Comparison of ENCODE assay signal across 1 cellular context in the genomic region with DNA sequence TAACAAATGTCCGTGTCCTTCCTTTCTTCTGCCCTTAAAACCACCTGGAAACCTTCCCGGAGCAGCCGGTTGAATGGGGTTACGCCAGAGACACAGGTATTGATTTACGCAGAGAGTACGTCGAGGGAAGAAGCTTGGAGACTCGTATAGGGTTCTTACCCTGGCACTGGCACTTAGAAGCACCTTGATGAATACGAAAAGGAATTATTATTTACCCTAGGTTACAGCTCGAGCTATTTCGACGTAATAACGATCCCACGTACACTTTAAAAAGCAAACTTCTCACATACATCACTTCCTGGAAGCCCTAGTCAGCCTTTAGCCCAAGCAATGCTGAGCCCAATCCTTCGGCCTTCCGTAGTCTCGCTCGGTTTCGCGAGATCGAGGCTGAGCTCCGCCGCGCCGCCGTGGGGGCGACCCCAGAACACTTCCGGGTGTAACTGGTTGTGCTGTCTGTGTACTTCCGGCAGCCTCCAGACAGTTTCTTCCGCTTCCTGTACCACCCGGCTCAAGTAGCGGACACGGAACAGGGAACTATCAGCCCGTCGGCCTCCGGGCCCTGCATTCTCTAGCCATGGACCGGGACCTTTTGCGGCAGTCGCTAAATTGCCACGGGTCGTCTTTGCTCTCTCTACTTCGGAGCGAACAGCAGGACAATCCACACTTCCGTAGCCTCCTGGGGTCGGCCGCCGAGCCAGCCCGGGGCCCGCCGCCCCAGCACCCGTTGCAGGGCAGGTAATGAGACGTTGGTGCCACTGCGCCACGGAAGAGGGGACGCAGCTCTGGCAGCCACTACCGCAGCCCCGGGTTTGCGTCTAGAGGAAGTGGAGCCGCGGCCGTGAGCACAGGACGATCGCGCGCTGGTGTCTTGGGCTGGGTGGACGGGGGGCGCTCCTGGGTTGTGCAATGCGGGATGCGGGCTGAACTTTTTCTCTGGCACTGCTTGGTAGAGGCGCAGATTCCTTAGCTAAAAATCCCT.
TF ChIP-seq lines count a peak whose summit lies in the region.

A gene with protein sequence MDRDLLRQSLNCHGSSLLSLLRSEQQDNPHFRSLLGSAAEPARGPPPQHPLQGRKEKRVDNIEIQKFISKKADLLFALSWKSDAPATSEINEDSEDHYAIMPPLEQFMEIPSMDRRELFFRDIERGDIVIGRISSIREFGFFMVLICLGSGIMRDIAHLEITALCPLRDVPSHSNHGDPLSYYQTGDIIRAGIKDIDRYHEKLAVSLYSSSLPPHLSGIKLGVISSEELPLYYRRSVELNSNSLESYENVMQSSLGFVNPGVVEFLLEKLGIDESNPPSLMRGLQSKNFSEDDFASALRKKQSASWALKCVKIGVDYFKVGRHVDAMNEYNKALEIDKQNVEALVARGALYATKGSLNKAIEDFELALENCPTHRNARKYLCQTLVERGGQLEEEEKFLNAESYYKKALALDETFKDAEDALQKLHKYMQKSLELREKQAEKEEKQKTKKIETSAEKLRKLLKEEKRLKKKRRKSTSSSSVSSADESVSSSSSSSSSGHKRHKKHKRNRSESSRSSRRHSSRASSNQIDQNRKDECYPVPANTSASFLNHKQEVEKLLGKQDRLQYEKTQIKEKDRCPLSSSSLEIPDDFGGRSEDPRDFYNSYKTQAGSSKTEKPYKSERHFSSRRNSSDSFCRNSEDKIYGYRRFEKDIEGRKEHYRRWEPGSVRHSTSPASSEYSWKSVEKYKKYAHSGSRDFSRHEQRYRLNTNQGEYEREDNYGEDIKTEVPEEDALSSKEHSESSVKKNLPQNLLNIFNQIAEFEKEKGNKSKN (plus strand): TSS at position 476 of the 979 bp plus-strand sequence. CDS start 99 bp downstream, at position 575.

TF ChIP-seq in GM12878, 131 proteins besides CTCF, POLR2A, EP300 and RAD21 (continued from another document):
- TF ChIP-seq, protein P1, sequence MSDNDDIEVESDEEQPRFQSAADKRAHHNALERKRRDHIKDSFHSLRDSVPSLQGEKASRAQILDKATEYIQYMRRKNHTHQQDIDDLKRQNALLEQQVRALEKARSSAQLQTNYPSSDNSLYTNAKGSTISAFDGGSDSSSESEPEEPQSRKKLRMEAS (IDR thresholded peaks at IDR 0.05; ENCODE audit: low read depth, low read length), result no peak; the same call in 1 of the 2 replicates
- 0 out of 2 replicates have a peak, but pooled peaks have one; percentile 62 for TF ChIP-seq RCOR1 (conservative IDR thresholded peaks at IDR 0.05; ENCODE audit: low read depth, low read length)
- TF ChIP-seq RAD51 (IDR thresholded peaks at IDR 0.05), result no peak
- TF ChIP-seq ATF7 (IDR thresholded peaks at IDR 0.05; ENCODE audit: low read depth), result peak; percentile 69
- no peak for TF ChIP-seq MEF2B (IDR thresholded peaks at IDR 0.05; ENCODE audit: partially characterized antibody, poor library complexity, severe bottlenecking)
- TF ChIP-seq IKZF1 (conservative IDR thresholded peaks at IDR 0.05), result peak; percentile 94
- TF ChIP-seq SRF (IDR thresholded peaks at IDR 0.05; ENCODE audit: low read depth in 2 of 2, low read length in 2 of 2), result 0 out of 4 replicates have a peak, but pooled peaks of 1 of the 2 experiments have one; percentile 30
- no peak for TF ChIP-seq JUNB (IDR thresholded peaks at IDR 0.05)
- TF ChIP-seq ZBTB11 (CRISPR knock-in tag; IDR thresholded peaks at IDR 0.05), result peak; percentile 76
- TF ChIP-seq FOXK2 (IDR thresholded peaks at IDR 0.05), result no peak
- TF ChIP-seq EED (IDR thresholded peaks at IDR 0.05; ENCODE audit: low read depth), result peak; percentile 22
- TF ChIP-seq CEBPZ (IDR thresholded peaks at IDR 0.05; ENCODE audit: low read depth, low read length), result no peak
- no peak for TF ChIP-seq EZH2 (IDR thresholded peaks at IDR 0.05; ENCODE audit: borderline replicate concordance, control insufficient read depth, low read depth, low read length)
- TF ChIP-seq IRF5 (IDR thresholded peaks at IDR 0.05; ENCODE audit: borderline replicate concordance), result no peak
- TF ChIP-seq HDGF (IDR thresholded peaks at IDR 0.05), result no peak
- TF ChIP-seq NR2F1 (conservative IDR thresholded peaks at IDR 0.05), result 0 out of 2 replicates have a peak, but pooled peaks have one; percentile 27
- no peak for TF ChIP-seq ESRRA (IDR thresholded peaks at IDR 0.05; ENCODE audit: low read length)
- peak; percentile 80; the same call in 1 of the 2 replicates for TF ChIP-seq CBFB (IDR thresholded peaks at IDR 0.05; ENCODE audit: low read depth)
- TF ChIP-seq ZNF24 (IDR thresholded peaks at IDR 0.05), result no peak
- TF ChIP-seq E4F1 (IDR thresholded peaks at IDR 0.05; ENCODE audit: borderline replicate concordance, partially characterized antibody), result peak; percentile 79
- no peak for TF ChIP-seq SP1 (IDR thresholded peaks at IDR 0.05; ENCODE audit: low read depth, low read length)
- TF ChIP-seq, protein P2, sequence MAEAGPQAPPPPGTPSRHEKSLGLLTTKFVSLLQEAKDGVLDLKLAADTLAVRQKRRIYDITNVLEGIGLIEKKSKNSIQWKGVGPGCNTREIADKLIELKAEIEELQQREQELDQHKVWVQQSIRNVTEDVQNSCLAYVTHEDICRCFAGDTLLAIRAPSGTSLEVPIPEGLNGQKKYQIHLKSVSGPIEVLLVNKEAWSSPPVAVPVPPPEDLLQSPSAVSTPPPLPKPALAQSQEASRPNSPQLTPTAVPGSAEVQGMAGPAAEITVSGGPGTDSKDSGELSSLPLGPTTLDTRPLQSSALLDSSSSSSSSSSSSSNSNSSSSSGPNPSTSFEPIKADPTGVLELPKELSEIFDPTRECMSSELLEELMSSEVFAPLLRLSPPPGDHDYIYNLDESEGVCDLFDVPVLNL (IDR thresholded peaks at IDR 0.05; ENCODE audit: low read depth, low read length), result no peak
- TF ChIP-seq TCF3 (IDR thresholded peaks at IDR 0.05; ENCODE audit: borderline replicate concordance, insufficient read depth, low read depth, low read length), result no peak
- peak; percentile 81 to 99; a peak in 3 of 4 replicates for TF ChIP-seq ETV6 (conservative IDR thresholded peaks at IDR 0.05 in 1 of 2, IDR thresholded peaks at IDR 0.05 in 1 of 2; ENCODE audit: borderline replicate concordance in 1 of 2, low read depth in 1 of 2)
- peak in 1 of 2 experiments; percentile 11; a peak in 1 of 4 replicates for TF ChIP-seq IKZF2 (IDR thresholded peaks at IDR 0.05)
- TF ChIP-seq STAT1 (conservative IDR thresholded peaks at IDR 0.05), result no peak
- TF ChIP-seq ATF2 (IDR thresholded peaks at IDR 0.05; ENCODE audit: low read length), result no peak; the same call in 1 of the 2 replicates
- TF ChIP-seq KDM1A (IDR thresholded peaks at IDR 0.05; ENCODE audit: borderline replicate concordance), result no peak
- no peak for TF ChIP-seq CHD1 (IDR thresholded peaks at IDR 0.05; ENCODE audit: low read depth, low read length)
TF ChIP-seq in GM12878: peak in this region for 53.
